In the genomic region with DNA sequence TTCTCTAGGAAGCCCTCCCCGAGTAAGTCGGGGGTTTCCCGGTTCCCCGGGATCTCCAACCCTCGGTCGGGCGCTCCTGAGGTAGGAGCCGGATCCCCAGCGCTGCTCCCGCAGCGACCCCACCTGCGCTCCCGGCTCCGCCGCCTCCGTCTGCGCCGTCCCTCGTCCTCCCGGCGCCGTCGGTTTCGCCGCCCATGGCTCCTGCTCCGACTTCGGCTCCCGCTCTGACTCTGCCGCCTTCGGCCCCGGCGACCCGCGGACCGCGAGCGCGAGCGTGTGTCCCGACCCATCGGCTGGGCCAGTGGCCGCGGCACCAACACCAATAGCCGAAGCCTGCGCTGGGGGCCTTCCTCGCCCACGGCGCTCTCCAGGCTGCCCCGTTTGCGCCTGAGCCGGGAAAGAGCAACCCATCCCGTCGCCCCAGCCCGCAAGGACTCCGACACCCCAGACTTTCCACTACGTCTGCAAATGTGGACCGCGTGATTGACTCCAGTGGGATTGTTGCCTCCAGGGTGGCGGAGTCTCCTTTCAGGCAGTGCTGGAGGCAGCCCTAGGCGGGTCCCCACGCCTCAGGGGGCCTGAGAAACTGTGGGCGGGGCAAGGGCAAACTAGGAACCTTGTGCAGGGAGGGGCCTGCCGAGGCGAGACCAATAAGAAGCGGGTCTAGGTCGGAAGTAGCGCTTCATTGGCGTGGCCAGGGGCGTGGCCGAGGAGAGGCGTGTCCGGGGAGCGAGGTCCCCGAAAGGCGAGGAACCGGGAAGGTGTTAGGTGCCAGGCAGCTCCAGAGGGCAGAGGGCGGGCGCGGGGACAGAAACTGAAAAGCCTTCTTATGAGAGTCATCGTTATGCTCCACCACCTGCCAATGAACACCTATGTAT, we compare ENCODE assay signal across 8 cellular contexts. TPM values are rescaled to one million over a fixed set of nuclear protein-coding genes. Genes with fewer than 3 reads are reported as not detected.
DNase-seq lines count a peak whose midpoint lies in the region; ATAC-seq and TF ChIP-seq lines count a peak whose summit lies in the region.

A gene (minus strand): TSS at position 318 of the 878 bp plus-strand sequence. CDS start 28 bp downstream, at position 290.

- H3K36me3 ChIP-seq in ovary (no peaks in the 10 kb centered on the region), thyroid gland (peaks cover 0 to 2% of the 10 kb centered on the region in 2 donors)

- H3K36me3 Mint-ChIP-seq in activated naive CD8-positive, alpha-beta T cell treated with anti-CD3 and anti-CD28 coated beads, Interleukin-2, amount 50 U/mL, for 24 hours (ENCODE audit: low read depth): peaks cover 2% of the 10 kb centered on the region

- H3K9me3 Mint-ChIP-seq in activated naive CD8-positive, alpha-beta T cell treated with anti-CD3 and anti-CD28 coated beads, Interleukin-2, amount 50 U/mL, for 24 hours: no peaks in the 10 kb centered on the region

- H3K4me3 Mint-ChIP-seq in activated naive CD8-positive, alpha-beta T cell treated with anti-CD3 and anti-CD28 coated beads, Interleukin-2, amount 50 U/mL, for 24 hours: peak within 1 kb of the TSS; percentile 95

- peak within 1 kb of the TSS; percentile 69 to 96 for H3K27ac ChIP-seq in ovary
- peak within 1 kb of the TSS; percentile 92 to 96 (median 96) for H3K27ac ChIP-seq in thyroid gland

- ATAC-seq in HG02678 (IDR thresholded peaks at IDR 0.05; ENCODE audit: unreplicated experiment) (peak; percentile 94), Right ventricle myocardium inferior (peak; percentile 98)
- ATAC-seq in activated naive CD8-positive, alpha-beta T cell treated with anti-CD3 and anti-CD28 coated beads, Interleukin-2, amount 50 U/mL, for 24 hours: peak; percentile 93

- H3K4me1 ChIP-seq in ovary (ENCODE audit: insufficient read depth): peaks cover 10% of the 10 kb centered on the region
- peaks cover 15 to 18% of the 10 kb centered on the region in 2 donors for H3K4me1 ChIP-seq in thyroid gland

- TF ChIP-seq CTCF in GM10248 (IDR thresholded peaks at IDR 0.05; ENCODE audit: control extremely low read depth, extremely low read depth, low read depth, missing control alignments) (no peak), ovary (IDR thresholded peaks at IDR 0.05) (peak in 2 of 3 donors; percentile 26 to 34), thyroid gland (IDR thresholded peaks at IDR 0.05) (peak in 1 of 6 experiments; percentile 20)

- intact Hi-C loops in Right ventricle myocardium inferior (cut with DNase I) (no loop called here), ovary (cut with DNase I) (no loop called here), thyroid gland (cut with DNase I) (loop anchor here (5.0 kb wide), 1 partner anchor 54 kb away; a partner anchor contains a TSS)

- H3K9me3 ChIP-seq in ovary: no peaks in the 10 kb centered on the region
- H3K9me3 ChIP-seq in thyroid gland: no peaks in the 10 kb centered on the region

- no peaks in the 10 kb centered on the region for H3K27me3 Mint-ChIP-seq in activated naive CD8-positive, alpha-beta T cell treated with anti-CD3 and anti-CD28 coated beads, Interleukin-2, amount 50 U/mL, for 24 hours

- H3K27me3 ChIP-seq in ovary (no peaks in the 10 kb centered on the region), thyroid gland (no peaks in the 10 kb centered on the region)

- TF ChIP-seq EP300 in ovary (IDR thresholded peaks at IDR 0.05): no peak

- H3K4me1 Mint-ChIP-seq in activated naive CD8-positive, alpha-beta T cell treated with anti-CD3 and anti-CD28 coated beads, Interleukin-2, amount 50 U/mL, for 24 hours: peaks cover 32% of the 10 kb centered on the region

- WGBS in ovary, 3 donors: 0% methylated on average over 78 to 80 of the region's 80 CpGs
- 0% methylated on average over 15 to 49 of the region's 80 CpGs for WGBS in thyroid gland, 2 donors

- TF ChIP-seq POLR2A in ovary (IDR thresholded peaks at IDR 0.05) (peak; percentile 71), thyroid gland (IDR thresholded peaks at IDR 0.05) (peak in 1 of 2 donors; percentile 76)

- POLR2A ChIA-PET in GM10248 (lab: Yijun Ruan, JAX): interaction anchor here (0.6 kb wide), 1 partner anchor 264 kb away, joined by 3 read pairs; no protein-coding TSS in a partner anchor

- CTCF ChIA-PET in GM10248 (lab: Yijun Ruan, JAX): interaction anchor here (1.9 kb wide), 1 partner anchor 82 kb away, joined by 7 read pairs; no protein-coding TSS in a partner anchor

- H3K27ac Mint-ChIP-seq in activated naive CD8-positive, alpha-beta T cell treated with anti-CD3 and anti-CD28 coated beads, Interleukin-2, amount 50 U/mL, for 24 hours: peak within 1 kb of the TSS; percentile 98

- DNase-seq in GM10248 (ENCODE audit: extremely low spot score) (peak; percentile 100), NCI-H1417 treated with DMSO at 0.1 percent for 48 hours (lab: John Stamatoyannopoulos, UW) (peak; percentile 94), SW480 (ENCODE audit: low spot score) (peak; percentile 96), Right ventricle myocardium inferior (ENCODE audit: missing footprints) (peak; percentile 100), ovary (peak; percentile 99), thyroid gland (peak; percentile 99 to 100)
- peak; percentile 99 for DNase-seq in activated naive CD8-positive, alpha-beta T cell treated with anti-CD3 and anti-CD28 coated beads, Interleukin-2, amount 50 U/mL, for 24 hours

- H3K4me3 ChIP-seq in ovary (peak within 1 kb of the TSS; percentile 100), thyroid gland (replicated peaks in 1 of 3) (peak within 1 kb of the TSS; percentile 72 to 88 (median 73))

RNA-seq across cellular contexts. Expression of the gene that starts here (rescaled TPM):
- 12.6 TPM for total RNA-seq in Right ventricle myocardium inferior
- total RNA-seq in ovary: 10 to 100 TPM; 19.2 to 39.1 (median 34.3) TPM
- polyA plus RNA-seq in ovary: 10 to 100 TPM in 1 of 2 donors, 1 to 10 TPM in 1; 2.7 to 28.8 TPM
- total RNA-seq in thyroid gland: 10 to 100 TPM; 18.8 to 30.6 (median 24.5) TPM

Comparison
In these comparisons a context has a peak if more than half of its experiments do, and no peak if none do; other contexts are left out.
1. Peak in every context shown above with its lines: DNase-seq, ATAC-seq, H3K4me3 ChIP-seq and H3K27ac ChIP-seq.